Comparison of ENCODE assay signal across 10 cellular contexts in genomic region chr7:106065560-106066500, GRCh38. TPM values are rescaled to one million over a fixed set of nuclear protein-coding genes. Genes with fewer than 3 reads are reported as not detected.
DNase-seq lines count a peak whose midpoint lies in the region; ATAC-seq and TF ChIP-seq lines count a peak whose summit lies in the region.
"Had no signal": no experiment of that assay in that cellular context is flagged by ENCODE, and none has a peak within 500 bp of the region (broad histone marks: within the 10 kb centered on the region; RNA-seq: fewer than 3 reads in every experiment).

No MANE protein-coding gene starts in this region.

- intact Hi-C loops in A673 (cut with micrococcal nuclease; ENCODE audit: unreplicated experiment), result no loop called here
- intact Hi-C loops in OCI-LY7 (cut with micrococcal nuclease; ENCODE audit: unreplicated experiment), result no loop called here
- intact Hi-C loops in esophagus squamous epithelium (cut with DNase I), result loop anchor here (10.0 kb wide), 1 partner anchor 49 kb away; the partner anchor contains the start of gene SYPL1

- H3K27me3 ChIP-seq in A673 (replicated peaks; ENCODE audit: insufficient read depth, low read depth, low read length, poor library complexity) (no peaks in the 10 kb centered on the region), esophagus squamous epithelium (no peaks in the 10 kb centered on the region)

- DNase-seq in A673 (ENCODE audit: low spot score) (no peak), OCI-LY7 (ENCODE audit: low spot score) (no peak), esophagus squamous epithelium (lab: John Stamatoyannopoulos, UW) (no peak), neural crest cell (ENCODE audit: low read depth, low spot score) (no peak)
- no peak for DNase-seq in activated T-cell treated with anti-CD3 and anti-CD28 coated beads, Interleukin-2, amount 50 U/mL, for 4 hours
- DNase-seq: CD4-positive, CD25-positive, alpha-beta regulatory T cell; NCI-H1436 treated with DMSO at 0.1 percent for 48 hours had no signal

- H3K9me3 ChIP-seq in A673 (ENCODE audit: low read depth, low read length, poor library complexity, severe bottlenecking), result no peaks in the 10 kb centered on the region
- peaks cover 2% of the 10 kb centered on the region; the same call in 1 of the 2 replicates for H3K9me3 ChIP-seq in OCI-LY7 (ENCODE audit: low read length)
- H3K9me3 ChIP-seq in esophagus squamous epithelium, result no peaks in the 10 kb centered on the region

- peak overlapping the region; percentile 80; the same call in 1 of the 2 replicates for H3K4me2 ChIP-seq in OCI-LY7 (ENCODE audit: low read length)

- TF ChIP-seq CTCF in A673 (conservative IDR thresholded peaks at IDR 0.05; ENCODE audit: low read depth, low read length), result no peak
- no peak for TF ChIP-seq CTCF in OCI-LY7 (conservative IDR thresholded peaks at IDR 0.05; ENCODE audit: low read length)
- no peak for TF ChIP-seq CTCF in esophagus squamous epithelium (IDR thresholded peaks at IDR 0.05)
- TF ChIP-seq CTCF in neural crest cell (conservative IDR thresholded peaks at IDR 0.05), result no peak

- no peaks in the 10 kb centered on the region for H3K36me3 Mint-ChIP-seq in neural crest cell (ENCODE audit: low read depth)
- no peaks in the 10 kb centered on the region for H3K36me3 Mint-ChIP-seq in activated T-cell treated with anti-CD3 and anti-CD28 coated beads, Interleukin-2, amount 50 U/mL, for 4 hours (ENCODE audit: insufficient read depth)
- H3K36me3 Mint-ChIP-seq: CD4-positive, CD25-positive, alpha-beta regulatory T cell had no signal

- H3K36me3 ChIP-seq in A673 (ENCODE audit: insufficient read depth, low read length, poor library complexity, severe bottlenecking), result no peaks in the 10 kb centered on the region
- H3K36me3 ChIP-seq in OCI-LY7 (ENCODE audit: insufficient read depth, low read length), result no peaks in the 10 kb centered on the region
- H3K36me3 ChIP-seq in esophagus squamous epithelium, result no peaks in the 10 kb centered on the region

- POLR2A ChIA-PET in A673 (lab: Charles Lee; ENCODE audit: low non-redundant PET) (no interaction called here), OCI-LY7 (lab: Charles Lee) (interaction anchor here (0.6 to 1.8 kb wide), 8 partner anchors 8 to 389 kb away, joined by 3 to 6 read pairs (median 4); no protein-coding TSS in a partner anchor)

- CTCF ChIA-PET in A673 (lab: Charles Lee) (interaction anchor here (1.0 kb wide), 1 partner anchor 102 kb away, joined by 3 read pairs; no protein-coding TSS in a partner anchor), OCI-LY7 (lab: Charles Lee; ENCODE audit: unreplicated experiment) (interaction anchor here (0.9 kb wide), 1 partner anchor 24 kb away, joined by 4 read pairs; no protein-coding TSS in a partner anchor)

- no peaks in the 10 kb centered on the region for H4K20me1 ChIP-seq in OCI-LY7 (ENCODE audit: insufficient read depth, low read length)

- H3K27ac ChIP-seq in A673 (ENCODE audit: low read depth, low read length, poor library complexity, severe bottlenecking), result peak overlapping the region; percentile 13
- H3K27ac ChIP-seq in OCI-LY7 (ENCODE audit: low read depth, low read length, poor library complexity, severe bottlenecking), result peak overlapping the region; percentile 98
- peak overlapping the region; percentile 83 to 91 (median 88) for H3K27ac ChIP-seq in esophagus squamous epithelium

- H3K79me2 ChIP-seq in OCI-LY7 (ENCODE audit: insufficient read depth, low read depth, low read length), result peaks cover 7% of the 10 kb centered on the region; the same call in 1 of the 2 replicates

- H3K4me3 Mint-ChIP-seq in neural crest cell, result no peak overlapping the region
- H3K4me3 Mint-ChIP-seq in activated T-cell treated with anti-CD3 and anti-CD28 coated beads, Interleukin-2, amount 50 U/mL, for 4 hours, result no peak overlapping the region

- H3K9me3 Mint-ChIP-seq in neural crest cell, result no peaks in the 10 kb centered on the region
- no peaks in the 10 kb centered on the region for H3K9me3 Mint-ChIP-seq in activated T-cell treated with anti-CD3 and anti-CD28 coated beads, Interleukin-2, amount 50 U/mL, for 4 hours
- H3K9me3 Mint-ChIP-seq: CD4-positive, CD25-positive, alpha-beta regulatory T cell had no signal

- H3K27me3 Mint-ChIP-seq in neural crest cell (ENCODE audit: low read depth), result no peaks in the 10 kb centered on the region
- H3K27me3 Mint-ChIP-seq in activated T-cell treated with anti-CD3 and anti-CD28 coated beads, Interleukin-2, amount 50 U/mL, for 4 hours (ENCODE audit: low read depth), result no peaks in the 10 kb centered on the region
- H3K27me3 Mint-ChIP-seq: CD4-positive, CD25-positive, alpha-beta regulatory T cell had no signal

- 20 to 21% methylated on average over 18 to 24 of the region's 26 CpGs for WGBS in esophagus squamous epithelium, 2 donors

- ATAC-seq in activated T-cell treated with anti-CD3 and anti-CD28 coated beads, Interleukin-2, amount 50 U/mL, for 4 hours, result no peak
- ATAC-seq in GM21515 (IDR thresholded peaks at IDR 0.05; ENCODE audit: unreplicated experiment) (no peak), HG03108 (IDR thresholded peaks at IDR 0.05; ENCODE audit: unreplicated experiment) (no peak), HG02610 (IDR thresholded peaks at IDR 0.05; ENCODE audit: unreplicated experiment) (no peak)

- peaks cover 41% of the 10 kb centered on the region for H3K4me1 Mint-ChIP-seq in neural crest cell
- peaks cover 23% of the 10 kb centered on the region for H3K4me1 Mint-ChIP-seq in activated T-cell treated with anti-CD3 and anti-CD28 coated beads, Interleukin-2, amount 50 U/mL, for 4 hours (ENCODE audit: low read depth)

- H3K4me3 ChIP-seq in A673 (ENCODE audit: low read depth, low read length, poor library complexity, severe bottlenecking) (no peak overlapping the region), OCI-LY7 (ENCODE audit: low read depth, low read length, poor library complexity, severe bottlenecking) (no peak overlapping the region), esophagus squamous epithelium (peak overlapping the region in 3 of 4 donors; percentile 30 to 56 (median 32))

- BruUV-seq in A673 (replicated peaks; lab: Mats Ljungman, UMichigan) (no TSS peak), OCI-LY7 (replicated peaks; lab: Mats Ljungman, UMichigan) (no TSS peak)

- TF ChIP-seq POLR2A in esophagus squamous epithelium (IDR thresholded peaks at IDR 0.05), result no peak

- peaks cover 41% of the 10 kb centered on the region for H3K4me1 ChIP-seq in A673 (ENCODE audit: insufficient read depth, low read length, poor library complexity, severe bottlenecking)
- H3K4me1 ChIP-seq in OCI-LY7 (ENCODE audit: insufficient read depth, low read length, poor library complexity, severe bottlenecking), result peaks cover 100% of the 10 kb centered on the region
- H3K4me1 ChIP-seq in esophagus squamous epithelium, result peaks cover 62 to 100% (median 76%) of the 10 kb centered on the region in 3 donors

- H3K27ac Mint-ChIP-seq in neural crest cell (ENCODE audit: unreplicated experiment), result peak overlapping the region; percentile 3
- H3K27ac Mint-ChIP-seq: CD4-positive, CD25-positive, alpha-beta regulatory T cell had no signal

- no peaks in the 10 kb centered on the region for H3K9me2 ChIP-seq in OCI-LY7 (ENCODE audit: insufficient read depth, low read length)

- no peak overlapping the region for H2AFZ ChIP-seq in OCI-LY7 (ENCODE audit: low read length)

RNA-seq across cellular contexts. Expression of gene SYPL1, which starts 46.3 kb away (rescaled TPM):
- total RNA-seq in A673 (2021) (64.4 and 76.4 TPM in 2 replicates), OCI-LY7 (2022) (112 and 118 TPM in 2 replicates), esophagus squamous epithelium (100 to 1,000 TPM; 105 to 170 (median 148) TPM), neural crest cell (39.4 and 42.2 TPM in 2 replicates)
- total RNA-seq in OCI-LY7 (2014; rRNA removed; shearing (Covaris generic)), result 30.4 and 34.1 TPM in 2 replicates
- total RNA-seq in activated T-cell treated with anti-CD3 and anti-CD28 coated beads, Interleukin-2, amount 50 U/mL, for 4 hours, result 10 to 100 TPM; 20.0 to 24.1 (median 21.5) TPM

Comparison
In these comparisons a context has a peak if more than half of its experiments do, and no peak if none do; other contexts are left out.
1. H3K27ac ChIP-seq: peak in every context shown above with its lines; median percentile 98 in OCI-LY7; 88 in esophagus squamous epithelium; 13 in A673.
2. H3K4me3 ChIP-seq: peak in esophagus squamous epithelium (3 of 4); none in A673 (single experiment) and OCI-LY7 (single experiment).